ENCODE assay signal across 17 cellular contexts in genomic region chr10:116973371-116973905, GRCh38.
"Had no signal": no experiment of that assay in that cellular context is flagged by ENCODE, and none has a peak within 500 bp of the region (broad histone marks: within the 10 kb centered on the region; RNA-seq: fewer than 3 reads in every experiment).

No MANE protein-coding gene starts in this region.

- H3K4me1 ChIP-seq: testis had no signal

- H3K27ac ChIP-seq: testis, VCaP had no signal

- H3K9me3 Mint-ChIP-seq: activated CD4-positive, alpha-beta memory T cell treated with anti-CD3 and anti-CD28 coated beads, Interleukin-2, amount 10 ng/mL, durations not matched to agents 7 days and 5 days; activated naive CD8-positive, alpha-beta T cell treated with anti-CD3 and anti-CD28 coated beads, Interleukin-2, amount 10 ng/mL, durations not matched to agents 7 days and 5 days; immature natural killer cell; memory B cell; nephron had no signal

- H3K27me3 Mint-ChIP-seq: activated CD4-positive, alpha-beta memory T cell treated with anti-CD3 and anti-CD28 coated beads, Interleukin-2, amount 10 ng/mL, durations not matched to agents 7 days and 5 days; effector memory CD8-positive, alpha-beta T cell; memory B cell had no signal

- H3K27me3 ChIP-seq: testis had no signal

- H3K9me3 ChIP-seq: testis had no signal

- H3K4me3 ChIP-seq: testis had no signal

- H3K4me3 Mint-ChIP-seq: activated CD4-positive, alpha-beta memory T cell treated with anti-CD3 and anti-CD28 coated beads, Interleukin-2, amount 10 ng/mL, durations not matched to agents 7 days and 5 days; activated naive CD8-positive, alpha-beta T cell treated with anti-CD3 and anti-CD28 coated beads, Interleukin-2, amount 10 ng/mL, durations not matched to agents 7 days and 5 days; effector memory CD8-positive, alpha-beta T cell; immature natural killer cell; memory B cell; nephron had no signal

- H3K36me3 Mint-ChIP-seq: activated naive CD8-positive, alpha-beta T cell treated with anti-CD3 and anti-CD28 coated beads, Interleukin-2, amount 10 ng/mL, durations not matched to agents 7 days and 5 days; immature natural killer cell; memory B cell had no signal

- H3K27ac Mint-ChIP-seq: activated CD4-positive, alpha-beta memory T cell treated with anti-CD3 and anti-CD28 coated beads, Interleukin-2, amount 10 ng/mL, durations not matched to agents 7 days and 5 days; activated naive CD8-positive, alpha-beta T cell treated with anti-CD3 and anti-CD28 coated beads, Interleukin-2, amount 10 ng/mL, durations not matched to agents 7 days and 5 days; effector memory CD8-positive, alpha-beta T cell; immature natural killer cell; memory B cell; nephron had no signal

- DNase-seq: activated CD4-positive, alpha-beta memory T cell treated with anti-CD3 and anti-CD28 coated beads, Interleukin-2, amount 10 ng/mL, durations not matched to agents 7 days and 5 days; activated gamma-delta T cell treated with Interleukin-2 at 50 U/mL for 16 hours; activated naive CD8-positive, alpha-beta T cell treated with anti-CD3 and anti-CD28 coated beads, Interleukin-2, amount 10 ng/mL, durations not matched to agents 7 days and 5 days; activated T-cell treated with anti-CD3 and anti-CD28 coated beads, Interleukin-2, amount 50 U/mL, for 48 hours; central memory CD4-positive, alpha-beta T cell; cortex of kidney; effector memory CD8-positive, alpha-beta T cell; erythroblast; immature natural killer cell; left colon; stimulated activated CD4-positive, alpha-beta T cell treated with anti-CD3 and anti-CD28 coated beads, Interleukin-2, amount 100 ng/mL, for 48 hours; stimulated activated naive CD4-positive, alpha-beta T cell treated with Interleukin-2 at 50 U/mL for 16 hours; SW 1271; testis had no signal

- ATAC-seq: effector memory CD8-positive, alpha-beta T cell; left colon had no signal

- H3K4me1 Mint-ChIP-seq: activated CD4-positive, alpha-beta memory T cell treated with anti-CD3 and anti-CD28 coated beads, Interleukin-2, amount 10 ng/mL, durations not matched to agents 7 days and 5 days; activated naive CD8-positive, alpha-beta T cell treated with anti-CD3 and anti-CD28 coated beads, Interleukin-2, amount 10 ng/mL, durations not matched to agents 7 days and 5 days; immature natural killer cell; memory B cell had no signal
